In genomic region chr4:74654230-74654681, GRCh38 we compare ENCODE assay signal across 1 cellular context.
TF ChIP-seq lines count a peak whose summit lies in the region.

No MANE protein-coding gene starts in this region.

TF ChIP-seq in HepG2, 621 proteins besides CTCF, POLR2A, EP300 and RAD21 (continued from another document and continues in another):
- TF ChIP-seq ELF4 (CRISPR knock-in tag; IDR thresholded peaks at IDR 0.05; ENCODE audit: borderline replicate concordance) (peak; percentile 75; the same call in 1 of the 2 replicates), HDAC2 (CRISPR knock-in tag; IDR thresholded peaks at IDR 0.05) (peak; percentile 86), HMGXB4 (CRISPR knock-in tag; IDR thresholded peaks at IDR 0.05; ENCODE audit: borderline replicate concordance in 1 of 2, low read depth in 1 of 2) (no peak; a peak in 1 of 4 replicates), RCOR2 (CRISPR knock-in tag; IDR thresholded peaks at IDR 0.05) (peak; percentile 90), NR2F2 (IDR thresholded peaks at IDR 0.05; ENCODE audit: borderline replicate concordance, low read depth) (peak; percentile 93), ZMYM2 (CRISPR knock-in tag; IDR thresholded peaks at IDR 0.05) (peak; percentile 50; the same call in 1 of the 2 replicates), RXRA (CRISPR knock-in tag; IDR thresholded peaks at IDR 0.05) (peak; percentile 78; the same call in 1 of the 2 replicates), HHEX (CRISPR knock-in tag; IDR thresholded peaks at IDR 0.05) (peak; percentile 46; the same call in 1 of the 2 replicates), GTF3A (CRISPR knock-in tag; conservative IDR thresholded peaks at IDR 0.05) (no peak), TAF1 (CRISPR knock-in tag; IDR thresholded peaks at IDR 0.05) (peak; percentile 47; the same call in 1 of the 2 replicates), ARNT (IDR thresholded peaks at IDR 0.05) (peak; percentile 99), ZBTB40 (IDR thresholded peaks at IDR 0.05) (no peak), ZBTB40 (CRISPR knock-in tag; IDR thresholded peaks at IDR 0.05) (peak; percentile 54; the same call in 1 of the 2 replicates), SP140L (CRISPR knock-in tag; IDR thresholded peaks at IDR 0.05; ENCODE audit: borderline replicate concordance) (no peak), THAP11 (CRISPR knock-in tag; IDR thresholded peaks at IDR 0.05) (peak; percentile 84), AKNA (CRISPR knock-in tag; IDR thresholded peaks at IDR 0.05; ENCODE audit: borderline replicate concordance) (no peak), ZSCAN5A (CRISPR knock-in tag; IDR thresholded peaks at IDR 0.05; ENCODE audit: borderline replicate concordance) (peak; percentile 62; the same call in 1 of the 2 replicates), ZBTB26 (CRISPR knock-in tag; IDR thresholded peaks at IDR 0.05; ENCODE audit: borderline replicate concordance) (peak; percentile 76; the same call in 1 of the 2 replicates), BRD4 (CRISPR knock-in tag; IDR thresholded peaks at IDR 0.05) (peak; percentile 78), ATF7 (IDR thresholded peaks at IDR 0.05) (peak; percentile 84), ATF7 (CRISPR knock-in tag; IDR thresholded peaks at IDR 0.05) (peak; percentile 62; the same call in 1 of the 2 replicates), GABPB1 (CRISPR knock-in tag; IDR thresholded peaks at IDR 0.05) (peak; percentile 61), ZNF264 (CRISPR knock-in tag; IDR thresholded peaks at IDR 0.05) (peak; percentile 77), LCORL (IDR thresholded peaks at IDR 0.05) (no peak; the same call in 1 of the 2 replicates), LCORL (CRISPR knock-in tag; IDR thresholded peaks at IDR 0.05) (peak; percentile 68; the same call in 1 of the 2 replicates), ZBTB44 (CRISPR knock-in tag; IDR thresholded peaks at IDR 0.05) (0 out of 2 replicates have a peak, but pooled peaks have one; percentile 31), KAT8 (CRISPR knock-in tag; IDR thresholded peaks at IDR 0.05) (peak; percentile 80), ZSCAN31 (CRISPR knock-in tag; IDR thresholded peaks at IDR 0.05; ENCODE audit: low read depth) (peak; percentile 65; the same call in 1 of the 2 replicates), HNF1A (IDR thresholded peaks at IDR 0.05; ENCODE audit: low read depth) (peak; percentile 98), HNF1A (CRISPR knock-in tag; IDR thresholded peaks at IDR 0.05; ENCODE audit: borderline replicate concordance) (peak; percentile 98)
